Comparison of ENCODE assay signal across 12 cellular contexts in genomic region chr1:225462429-225462713, GRCh38. TPM values are rescaled to one million over a fixed set of nuclear protein-coding genes. Genes with fewer than 3 reads are reported as not detected.
DNase-seq lines count a peak whose midpoint lies in the region; ATAC-seq and TF ChIP-seq lines count a peak whose summit lies in the region.
"Had no signal": no experiment of that assay in that cellular context is flagged by ENCODE, and none has a peak within 500 bp of the region (broad histone marks: within the 10 kb centered on the region; RNA-seq: fewer than 3 reads in every experiment).

No MANE protein-coding gene starts in this region.

- H3K27ac ChIP-seq in esophagus squamous epithelium (peak overlapping the region; percentile 79 to 90 (median 85)), uterus (peak overlapping the region; percentile 58 to 66)

- no peak for TF ChIP-seq CTCF in esophagus squamous epithelium (IDR thresholded peaks at IDR 0.05)
- TF ChIP-seq CTCF in uterus (IDR thresholded peaks at IDR 0.05): no peak

- H3K27me3 Mint-ChIP-seq in activated CD4-positive, alpha-beta memory T cell treated with anti-CD3 and anti-CD28 coated beads, Interleukin-2, amount 10 ng/mL, durations not matched to agents 7 days and 5 days: no peaks in the 10 kb centered on the region
- H3K27me3 Mint-ChIP-seq in activated CD4-positive, alpha-beta memory T cell treated with anti-CD3 and anti-CD28 coated beads for 36 hours: no peaks in the 10 kb centered on the region

- intact Hi-C loops in activated CD4-positive, alpha-beta memory T cell treated with anti-CD3 and anti-CD28 coated beads for 36 hours (cut with micrococcal nuclease): loop anchor here (10.0 kb wide), 1 partner anchor 942 kb away; the partner anchor contains the start of gene PARP1
- intact Hi-C loops in esophagus squamous epithelium (cut with DNase I) (no loop called here), uterus (cut with DNase I; ENCODE audit: low total_unique reads) (no loop called here)

- H3K4me1 ChIP-seq in esophagus squamous epithelium (peaks cover 50 to 93% (median 58%) of the 10 kb centered on the region in 3 donors), uterus (peaks cover 7 to 8% of the 10 kb centered on the region in 2 donors)

- no peak for DNase-seq in activated CD4-positive, alpha-beta memory T cell treated with anti-CD3 and anti-CD28 coated beads, Interleukin-2, amount 10 ng/mL, durations not matched to agents 7 days and 5 days
- no peak for DNase-seq in activated CD4-positive, alpha-beta memory T cell treated with anti-CD3 and anti-CD28 coated beads for 36 hours
- peak; percentile 69 for DNase-seq in NCI-H1105 (lab: John Stamatoyannopoulos, UW)
- DNase-seq in esophagus squamous epithelium (lab: John Stamatoyannopoulos, UW): no peak
- no peak for DNase-seq in uterus
- DNase-seq: endodermal cell, foreskin melanocyte, mesendoderm had no signal

- ATAC-seq in GM21360 (IDR thresholded peaks at IDR 0.05; ENCODE audit: unreplicated experiment) (no peak), HG02840 (IDR thresholded peaks at IDR 0.05; ENCODE audit: low FRiP score, unreplicated experiment) (no peak)
- ATAC-seq: HCT116, WTC11 had no signal

- H3K4me3 ChIP-seq in esophagus squamous epithelium (no peak overlapping the region), uterus (no peak overlapping the region)

- H3K9me3 ChIP-seq in esophagus squamous epithelium (no peaks in the 10 kb centered on the region), uterus (no peaks in the 10 kb centered on the region)

- H3K4me3 Mint-ChIP-seq in activated CD4-positive, alpha-beta memory T cell treated with anti-CD3 and anti-CD28 coated beads, Interleukin-2, amount 10 ng/mL, durations not matched to agents 7 days and 5 days: no peak overlapping the region
- H3K4me3 Mint-ChIP-seq in activated CD4-positive, alpha-beta memory T cell treated with anti-CD3 and anti-CD28 coated beads for 36 hours: no peak overlapping the region
- H3K4me3 Mint-ChIP-seq: endodermal cell, WTC11 had no signal

- no peaks in the 10 kb centered on the region for H3K27me3 ChIP-seq in esophagus squamous epithelium
- H3K27me3 ChIP-seq in uterus: no peaks in the 10 kb centered on the region

- H3K27ac Mint-ChIP-seq in activated CD4-positive, alpha-beta memory T cell treated with anti-CD3 and anti-CD28 coated beads, Interleukin-2, amount 10 ng/mL, durations not matched to agents 7 days and 5 days: peak overlapping the region; percentile 51
- H3K27ac Mint-ChIP-seq in activated CD4-positive, alpha-beta memory T cell treated with anti-CD3 and anti-CD28 coated beads for 36 hours: no peak overlapping the region
- H3K27ac Mint-ChIP-seq: endodermal cell, WTC11 had no signal

- POLR2A ChIA-PET in activated CD4-positive, alpha-beta memory T cell treated with anti-CD3 and anti-CD28 coated beads, Interleukin-2, amount 10 ng/mL, durations not matched to agents 7 days and 5 days (lab: Charles Lee): interaction anchor here (2.3 to 5.7 kb wide), 3 partner anchors 17 to 461 kb away, joined by 7 to 75 read pairs (median 70); partner anchors contain the start of genes LBR and PYCR2
- POLR2A ChIA-PET in activated CD4-positive, alpha-beta memory T cell treated with anti-CD3 and anti-CD28 coated beads for 36 hours (lab: Charles Lee): interaction anchor here (2.6 kb wide), 1 partner anchor 17 kb away, joined by 12 read pairs; no protein-coding TSS in a partner anchor

- H3K36me3 ChIP-seq in esophagus squamous epithelium (no peaks in the 10 kb centered on the region), uterus (no peaks in the 10 kb centered on the region)

- TF ChIP-seq POLR2A in esophagus squamous epithelium (IDR thresholded peaks at IDR 0.05) (no peak), uterus (IDR thresholded peaks at IDR 0.05) (no peak)

- H3K36me3 Mint-ChIP-seq in activated CD4-positive, alpha-beta memory T cell treated with anti-CD3 and anti-CD28 coated beads, Interleukin-2, amount 10 ng/mL, durations not matched to agents 7 days and 5 days (ENCODE audit: low read depth): peaks cover 2% of the 10 kb centered on the region
- H3K36me3 Mint-ChIP-seq in activated CD4-positive, alpha-beta memory T cell treated with anti-CD3 and anti-CD28 coated beads for 36 hours: no peaks in the 10 kb centered on the region
- H3K36me3 Mint-ChIP-seq: WTC11 had no signal

- CTCF ChIA-PET in activated CD4-positive, alpha-beta memory T cell treated with anti-CD3 and anti-CD28 coated beads, Interleukin-2, amount 10 ng/mL, durations not matched to agents 7 days and 5 days (lab: Charles Lee): interaction anchor here (0.6 to 4.9 kb wide), 2 partner anchors 12 to 20 kb away, joined by 3 to 39 read pairs; no protein-coding TSS in a partner anchor
- CTCF ChIA-PET in activated CD4-positive, alpha-beta memory T cell treated with anti-CD3 and anti-CD28 coated beads for 36 hours (lab: Charles Lee): no interaction called here

- peaks cover 82% of the 10 kb centered on the region for H3K4me1 Mint-ChIP-seq in activated CD4-positive, alpha-beta memory T cell treated with anti-CD3 and anti-CD28 coated beads, Interleukin-2, amount 10 ng/mL, durations not matched to agents 7 days and 5 days
- peaks cover 44% of the 10 kb centered on the region for H3K4me1 Mint-ChIP-seq in activated CD4-positive, alpha-beta memory T cell treated with anti-CD3 and anti-CD28 coated beads for 36 hours (ENCODE audit: low read depth)

- no peaks in the 10 kb centered on the region for H3K9me3 Mint-ChIP-seq in activated CD4-positive, alpha-beta memory T cell treated with anti-CD3 and anti-CD28 coated beads, Interleukin-2, amount 10 ng/mL, durations not matched to agents 7 days and 5 days
- H3K9me3 Mint-ChIP-seq in activated CD4-positive, alpha-beta memory T cell treated with anti-CD3 and anti-CD28 coated beads for 36 hours: no peaks in the 10 kb centered on the region
- H3K9me3 Mint-ChIP-seq: endodermal cell had no signal

- WGBS in esophagus squamous epithelium, 2 donors: 29 to 41% methylated on average over 4 to 5 of the region's 5 CpGs

RNA-seq across cellular contexts. Expression of gene LBR, which starts 34.5 kb away (rescaled TPM):
- total RNA-seq in activated CD4-positive, alpha-beta memory T cell treated with anti-CD3 and anti-CD28 coated beads, Interleukin-2, amount 10 ng/mL, durations not matched to agents 7 days and 5 days: 100 to 1,000 TPM; 251 to 259 TPM
- 100 to 1,000 TPM; 146 to 148 TPM for total RNA-seq in activated CD4-positive, alpha-beta memory T cell treated with anti-CD3 and anti-CD28 coated beads for 36 hours
- total RNA-seq in esophagus squamous epithelium (10 to 100 TPM; 39.8 to 50.0 (median 42.9) TPM), uterus (100 to 1,000 TPM in 2 of 4 donors, 10 to 100 TPM in 2; 55.1 to 178 (median 92.6) TPM)
